Comparison of ENCODE assay signal across 23 cellular contexts in the genomic region with DNA sequence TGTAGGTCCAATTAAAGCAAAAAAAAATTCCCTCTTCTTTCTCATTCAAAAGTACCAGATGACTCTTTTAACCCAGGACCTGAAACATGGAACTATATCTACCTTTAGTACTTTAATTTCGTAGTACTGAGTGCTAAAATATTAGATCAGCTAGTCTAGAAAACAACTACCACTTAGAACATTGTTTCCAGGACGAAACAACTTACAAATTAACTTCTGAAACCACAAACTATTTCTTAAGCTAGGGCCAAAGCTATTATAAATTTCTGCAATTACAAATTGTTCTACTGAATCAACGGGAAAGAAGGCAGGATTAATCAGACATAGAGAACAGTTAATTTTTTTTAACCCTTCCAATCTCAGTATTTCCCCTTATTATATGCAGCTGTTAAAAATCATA. TPM values are rescaled to one million over a fixed set of nuclear protein-coding genes. Genes with fewer than 3 reads are reported as not detected.
DNase-seq lines count a peak whose midpoint lies in the region; ATAC-seq, FAIRE-seq and TF ChIP-seq lines count a peak whose summit lies in the region.
"Had no signal": no experiment of that assay in that cellular context is flagged by ENCODE, and none has a peak within 500 bp of the region (broad histone marks: within the 10 kb centered on the region; RNA-seq: fewer than 3 reads in every experiment).

No MANE protein-coding gene starts in this region.

- H3K27me3 ChIP-seq in astrocyte (ENCODE audit: insufficient read depth, low read length) = no peaks in the 10 kb centered on the region
- no peaks in the 10 kb centered on the region for H3K27me3 ChIP-seq in naive thymus-derived CD4-positive, alpha-beta T cell (ENCODE audit: control insufficient read depth in 2 of 2, insufficient read depth in 2 of 2, low read length in 2 of 2)
- H3K27me3 ChIP-seq: SJSA1 had no signal

- H3K9ac ChIP-seq in astrocyte (ENCODE audit: low read length) = no peak overlapping the region

- in situ Hi-C loops in GM13976 (cut with MboI; ENCODE audit: low sequenced_read_pairs, unreplicated experiment) = no loop called here

- CTCF ChIA-PET in naive thymus-derived CD4-positive, alpha-beta T cell (lab: Charles Lee) = interaction anchor here (0.6 kb wide), 1 partner anchor 13 kb away, joined by 5 read pairs; no protein-coding TSS in a partner anchor

- H3K4me1 Mint-ChIP-seq in astrocyte (ENCODE audit: low read depth, unreplicated experiment) = peaks cover 12% of the 10 kb centered on the region
- H3K4me1 Mint-ChIP-seq in naive thymus-derived CD4-positive, alpha-beta T cell = peaks cover 16 to 58% (median 49%) of the 10 kb centered on the region in 7 donors
- H3K4me1 Mint-ChIP-seq in activated naive CD8-positive, alpha-beta T cell treated with anti-CD3 and anti-CD28 coated beads for 36 hours = peaks cover 43% of the 10 kb centered on the region

- H3K4me2 ChIP-seq in astrocyte (ENCODE audit: low read length) = no peak overlapping the region
- H3K4me2 ChIP-seq: PC-9 had no signal

- intact Hi-C loops in naive thymus-derived CD4-positive, alpha-beta T cell (cut with micrococcal nuclease) = no loop called here

- no peak overlapping the region for H3K27ac Mint-ChIP-seq in astrocyte (ENCODE audit: unreplicated experiment)
- H3K27ac Mint-ChIP-seq in naive thymus-derived CD4-positive, alpha-beta T cell = peak overlapping the region in 7 of 9 donors; percentile 2 to 80 (median 19)
- no peak overlapping the region for H3K27ac Mint-ChIP-seq in activated naive CD8-positive, alpha-beta T cell treated with anti-CD3 and anti-CD28 coated beads for 36 hours

- peaks cover 9% of the 10 kb centered on the region for H4K20me1 ChIP-seq in astrocyte (ENCODE audit: insufficient read depth, low read length)

- ATAC-seq in naive thymus-derived CD4-positive, alpha-beta T cell = no peak
- no peak for ATAC-seq in HG02571 (IDR thresholded peaks at IDR 0.05; ENCODE audit: unreplicated experiment)
- ATAC-seq: GM12878 had no signal

- no peaks in the 10 kb centered on the region for H3K9me3 Mint-ChIP-seq in astrocyte (ENCODE audit: unreplicated experiment)
- H3K9me3 Mint-ChIP-seq in naive thymus-derived CD4-positive, alpha-beta T cell = peaks cover 0 to 12% (median 0%) of the 10 kb centered on the region in 11 donors
- H3K9me3 Mint-ChIP-seq in activated naive CD8-positive, alpha-beta T cell treated with anti-CD3 and anti-CD28 coated beads for 36 hours = peaks cover 10% of the 10 kb centered on the region

- FAIRE-seq in GM12891 (lab: Jason Lieb, UNC) (peak; percentile 51), astrocyte (lab: Jason Lieb, UNC) (no peak)
- FAIRE-seq: A204.1, GM12878, GM18507 had no signal

- H3K4me3 Mint-ChIP-seq in astrocyte (ENCODE audit: unreplicated experiment) = no peak overlapping the region
- no peak overlapping the region for H3K4me3 Mint-ChIP-seq in naive thymus-derived CD4-positive, alpha-beta T cell
- H3K4me3 Mint-ChIP-seq in activated naive CD8-positive, alpha-beta T cell treated with anti-CD3 and anti-CD28 coated beads for 36 hours = no peak overlapping the region

- H3K27me3 Mint-ChIP-seq in astrocyte (ENCODE audit: low read depth, unreplicated experiment) = no peaks in the 10 kb centered on the region
- no peaks in the 10 kb centered on the region for H3K27me3 Mint-ChIP-seq in naive thymus-derived CD4-positive, alpha-beta T cell
- H3K27me3 Mint-ChIP-seq in activated naive CD8-positive, alpha-beta T cell treated with anti-CD3 and anti-CD28 coated beads for 36 hours = no peaks in the 10 kb centered on the region

- peaks cover 4% of the 10 kb centered on the region for H3K36me3 Mint-ChIP-seq in astrocyte (ENCODE audit: low read depth, unreplicated experiment)
- peaks cover 3 to 55% (median 43%) of the 10 kb centered on the region in 5 donors for H3K36me3 Mint-ChIP-seq in naive thymus-derived CD4-positive, alpha-beta T cell
- peaks cover 47% of the 10 kb centered on the region for H3K36me3 Mint-ChIP-seq in activated naive CD8-positive, alpha-beta T cell treated with anti-CD3 and anti-CD28 coated beads for 36 hours

- no peaks in the 10 kb centered on the region for H3K9me3 ChIP-seq in astrocyte (ENCODE audit: insufficient read depth, low read depth, low read length)
- H3K9me3 ChIP-seq in naive thymus-derived CD4-positive, alpha-beta T cell (ENCODE audit: control insufficient read depth in 2 of 3, low read length in 3 of 3) = no peaks in the 10 kb centered on the region
- H3K9me3 ChIP-seq: SJSA1 had no signal

- H3K4me1 ChIP-seq in astrocyte (ENCODE audit: insufficient read depth, low read length) = peaks cover 22% of the 10 kb centered on the region
- H3K4me1 ChIP-seq in naive thymus-derived CD4-positive, alpha-beta T cell (ENCODE audit: control insufficient read depth in 2 of 2, insufficient read depth in 2 of 2, low read length in 2 of 2) = peaks cover 2 to 14% of the 10 kb centered on the region in 2 donors

- DNase-seq in AG10803 (ENCODE audit: low read depth) (peak; percentile 14), GM12891 (ENCODE audit: insufficient read length, low spot score) (no peak), astrocyte (ENCODE audit: low read depth) (peak; percentile 20), GM13976 (ENCODE audit: low spot score) (no peak)
- DNase-seq in naive thymus-derived CD4-positive, alpha-beta T cell = no peak
- no peak for DNase-seq in activated naive CD8-positive, alpha-beta T cell treated with anti-CD3 and anti-CD28 coated beads for 36 hours
- no peak for DNase-seq in stimulated activated CD4-positive, alpha-beta T cell treated with anti-CD3 and anti-CD28 coated beads, Interleukin-2, amount 100 ng/mL, for 48 hours
- DNase-seq: COR-L47, GF-D8, GOT3, KG1, MV-4-11, NCI-H187, NCI-H2107, NCI-H226, NCI-H524 treated with DMSO at 0.1 percent for 48 hours, PC-9 had no signal

- TF ChIP-seq CTCF in AG10803 (conservative IDR thresholded peaks at IDR 0.05; ENCODE audit: low read length) = no peak
- no peak for TF ChIP-seq CTCF in astrocyte (IDR thresholded peaks at IDR 0.05; ENCODE audit: insufficient read depth, low read depth, low read length)
- no peak for TF ChIP-seq CTCF in GM13976 (IDR thresholded peaks at IDR 0.05; ENCODE audit: borderline replicate concordance, control extremely low read depth, extremely low read depth, insufficient read depth, missing control alignments)

- H3K79me2 ChIP-seq in astrocyte (ENCODE audit: insufficient read depth, low read length) = peaks cover 24% of the 10 kb centered on the region

- POLR2A ChIA-PET in naive thymus-derived CD4-positive, alpha-beta T cell (lab: Charles Lee) = interaction anchor here (0.7 to 0.9 kb wide), 2 partner anchors 15 to 35 kb away, joined by 3 to 5 read pairs; no protein-coding TSS in a partner anchor

- H3K27ac ChIP-seq in astrocyte (ENCODE audit: low read depth, low read length) = no peak overlapping the region
- H3K27ac ChIP-seq in naive thymus-derived CD4-positive, alpha-beta T cell (ENCODE audit: low read depth, low read length) = no peak overlapping the region
- H3K27ac ChIP-seq: C4-2B, PC-9, SJSA1 had no signal

- H2AFZ ChIP-seq in astrocyte (ENCODE audit: low read depth, low read length) = no peak overlapping the region
- H2AFZ ChIP-seq: PC-9 had no signal

- no peak overlapping the region for H3K4me3 ChIP-seq in AG10803 (ENCODE audit: low read length)
- no peak overlapping the region for H3K4me3 ChIP-seq in astrocyte (ENCODE audit: insufficient read depth, low read depth, low read length)
- H3K4me3 ChIP-seq in naive thymus-derived CD4-positive, alpha-beta T cell (ENCODE audit: low read length) = no peak overlapping the region
- H3K4me3 ChIP-seq: GM12878, PC-9, SJSA1 had no signal

- no peaks in the 10 kb centered on the region for H3K36me3 ChIP-seq in astrocyte (ENCODE audit: insufficient read depth, low read length)
- H3K36me3 ChIP-seq in naive thymus-derived CD4-positive, alpha-beta T cell (ENCODE audit: control insufficient read depth in 2 of 3, insufficient read depth in 3 of 3, low read length in 3 of 3) = peaks cover 0 to 5% (median 4%) of the 10 kb centered on the region in 3 experiments

- no peak for TF ChIP-seq POLR2A in GM12891 (IDR thresholded peaks at IDR 0.05; ENCODE audit: low read depth, low read length)

TF ChIP-seq in GM12891, 5 proteins besides CTCF, POLR2A, EP300 and RAD21:
- TF ChIP-seq POLR2AphosphoS5 (IDR thresholded peaks at IDR 0.05; ENCODE audit: low read depth, low read length) = no peak
- TF ChIP-seq POU2F2 (IDR thresholded peaks at IDR 0.05; ENCODE audit: low read depth, low read length) = no peak
- TF ChIP-seq SPI1 (IDR thresholded peaks at IDR 0.05; ENCODE audit: low read depth, low read length) = no peak
- TF ChIP-seq PAX5 (IDR thresholded peaks at IDR 0.05; ENCODE audit: insufficient read depth, low read length, severe bottlenecking) = no peak
- no peak for TF ChIP-seq TAF1 (IDR thresholded peaks at IDR 0.05; ENCODE audit: low read depth, low read length)

RNA-seq across cellular contexts. Expression of a gene that starts 39.9 kb away (rescaled TPM):
- 99.1 TPM for polyA plus RNA-seq in GM12891 (2012; ENCODE audit: low read depth, missing spikeins)
- 36.6 and 37.9 TPM in 2 replicates for total RNA-seq in astrocyte
- total RNA-seq in naive thymus-derived CD4-positive, alpha-beta T cell = 100 to 1,000 TPM in 1 of 5 experiments, 10 to 100 TPM in 4; 45.3 to 140 (median 63.4) TPM
- polyA plus RNA-seq in naive thymus-derived CD4-positive, alpha-beta T cell = 100 to 1,000 TPM; 102 to 124 TPM
- total RNA-seq in activated naive CD8-positive, alpha-beta T cell treated with anti-CD3 and anti-CD28 coated beads for 36 hours = 100 to 1,000 TPM; 165 to 173 TPM

Comparison
In these comparisons a context has a peak if more than half of its experiments do, and no peak if none do; other contexts are left out.
1. DNase-seq: peak in AG10803 (single experiment) and astrocyte (single experiment); none in GM12891 (single experiment), naive thymus-derived CD4-positive, alpha-beta T cell (0 of 9), GM13976 (single experiment), activated naive CD8-positive, alpha-beta T cell treated with anti-CD3 and anti-CD28 coated beads for 36 hours (single experiment) and stimulated activated CD4-positive, alpha-beta T cell treated with anti-CD3 and anti-CD28 coated beads, Interleukin-2, amount 100 ng/mL, for 48 hours (0 of 2).
2. H3K27ac Mint-ChIP-seq: peak in naive thymus-derived CD4-positive, alpha-beta T cell (7 of 9); none in astrocyte (single experiment) and activated naive CD8-positive, alpha-beta T cell treated with anti-CD3 and anti-CD28 coated beads for 36 hours (single experiment).